ENCODE assay signal across 8 cellular contexts in the genomic region with DNA sequence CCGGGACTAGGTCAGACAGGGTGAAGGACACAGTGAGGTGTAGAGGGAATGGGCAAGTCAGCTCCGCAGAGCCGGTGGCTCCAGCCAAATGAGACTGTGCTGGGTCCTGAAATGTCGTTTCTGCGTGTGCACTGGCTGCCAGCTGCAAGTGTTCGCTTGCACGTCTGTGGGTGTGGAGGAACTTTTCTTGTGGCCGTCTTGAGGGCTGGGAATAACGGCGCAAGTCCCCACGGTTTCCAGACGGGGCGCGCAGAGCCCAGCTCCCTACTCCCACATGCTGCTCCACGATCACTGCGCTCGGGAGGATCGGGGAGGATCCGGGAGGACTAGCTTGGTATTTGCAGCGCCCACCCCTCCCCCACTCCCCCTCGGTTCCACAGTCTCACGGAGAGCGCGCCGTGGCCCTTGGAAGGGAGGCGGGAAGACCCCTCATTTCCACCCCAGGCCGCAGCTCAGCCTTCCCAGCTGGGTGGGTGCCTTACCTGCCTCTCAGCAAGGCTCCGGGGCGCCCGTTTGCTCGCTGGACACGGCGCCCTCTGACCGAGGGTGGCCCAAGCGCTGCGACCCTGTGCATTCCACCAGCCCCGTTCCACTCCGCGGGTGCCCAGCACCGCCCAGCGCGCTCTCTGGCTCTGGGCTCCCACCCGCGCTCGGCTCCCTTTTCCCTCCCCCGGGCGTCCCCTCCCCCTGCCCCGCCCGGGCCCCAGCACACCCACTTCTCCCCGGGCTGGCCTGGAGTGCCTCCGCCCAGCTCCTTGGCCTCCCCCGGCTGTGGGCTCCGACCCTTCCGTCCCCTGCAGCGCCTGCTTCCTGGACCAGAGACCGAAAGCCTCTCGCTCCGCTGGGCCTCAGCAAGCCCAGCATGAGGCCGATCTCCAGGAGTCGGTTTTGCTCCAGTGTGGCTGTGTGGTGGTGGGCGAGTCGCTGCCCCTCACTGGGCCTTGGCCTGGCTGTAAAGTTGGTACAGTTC. TPM values are rescaled to one million over a fixed set of nuclear protein-coding genes. Genes with fewer than 3 reads are reported as not detected.
DNase-seq lines count a peak whose midpoint lies in the region; ATAC-seq, FAIRE-seq and TF ChIP-seq lines count a peak whose summit lies in the region.

A gene with protein sequence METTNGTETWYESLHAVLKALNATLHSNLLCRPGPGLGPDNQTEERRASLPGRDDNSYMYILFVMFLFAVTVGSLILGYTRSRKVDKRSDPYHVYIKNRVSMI (minus strand): TSS at position 634 of the 970 bp plus-strand sequence. CDS start 9,986 bp downstream, outside the sequence.

- peak within 1 kb of the TSS; percentile 9 to 69 for H3K4me3 Mint-ChIP-seq in stimulated activated naive B cell treated with anti-CD40 and anti-IgM and Interleukin-4, amounts not matched to agents 10 μg/mL and 1 μg/mL and 100 μg/mL, for 72 hours

- H3K27me3 ChIP-seq in HUES6 (ENCODE audit: control insufficient read depth, insufficient read depth, low read length) = peaks cover 7% of the 10 kb centered on the region; the same call in 1 of the 2 replicates
- H3K27me3 ChIP-seq in HepG2 (ENCODE audit: control insufficient read depth in 1 of 2, insufficient read depth in 2 of 2, low read length in 2 of 2) = no peaks in the 10 kb centered on the region

- TF ChIP-seq RAD21 in HepG2 (CRISPR knock-in tag; IDR thresholded peaks at IDR 0.05) = no peak

- H3K27me3 Mint-ChIP-seq in stimulated activated naive B cell treated with anti-CD40 and anti-IgM and Interleukin-4, amounts not matched to agents 10 μg/mL and 1 μg/mL and 100 μg/mL, for 72 hours = peaks cover 46 to 49% of the 10 kb centered on the region in 2 donors

- POLR2A ChIA-PET in HepG2 (lab: Yijun Ruan, JAX) = no interaction called here

- no peaks in the 10 kb centered on the region for H3K79me2 ChIP-seq in HepG2 (ENCODE audit: insufficient read depth, low read length)

- FAIRE-seq in HepG2 (lab: Jason Lieb, UNC) = no peak

- no peak for TF ChIP-seq POLR2A in HepG2 (IDR thresholded peaks at IDR 0.05; ENCODE audit: insufficient read depth in 1 of 2, low read depth in 2 of 2, low read length in 2 of 2)

- TF ChIP-seq EP300 in HepG2 (IDR thresholded peaks at IDR 0.05; ENCODE audit: low read depth in 2 of 2, low read length in 2 of 2) = no peak
- no peak for TF ChIP-seq EP300 in HepG2 (CRISPR knock-in tag; IDR thresholded peaks at IDR 0.05; ENCODE audit: borderline replicate concordance)

- CTCF ChIA-PET in HepG2 (lab: Yijun Ruan, JAX; ENCODE audit: low intra/inter-chr PET ratio, low total read pairs) = no interaction called here

- WGBS in HepG2 (ENCODE audit: low lambda C conversion rate) = 91% methylated on average over 45 of the region's 62 CpGs

- no peaks in the 10 kb centered on the region for H4K20me1 ChIP-seq in HepG2 (ENCODE audit: insufficient read depth, low read length)

- H3K4me1 ChIP-seq in HUES6 (ENCODE audit: control insufficient read depth, insufficient read depth, low read length) (peaks cover 33% of the 10 kb centered on the region), HepG2 (ENCODE audit: insufficient read depth, low read length) (peaks cover 50% of the 10 kb centered on the region)

- peak within 1 kb of the TSS; percentile 54; the same call in 1 of the 2 replicates for H3K27ac ChIP-seq in HUES6 (ENCODE audit: low read depth, low read length)
- H3K27ac ChIP-seq in HepG2 (ENCODE audit: extremely low read length, insufficient read depth, low read length) = no peak within 1 kb of the TSS

- H3K4me1 Mint-ChIP-seq in stimulated activated naive B cell treated with anti-CD40 and anti-IgM and Interleukin-4, amounts not matched to agents 10 μg/mL and 1 μg/mL and 100 μg/mL, for 72 hours = peaks cover 7% of the 10 kb centered on the region in 2 donors

- H3K9ac ChIP-seq in HUES6 (ENCODE audit: low read length) (peak within 1 kb of the TSS; percentile 82), HepG2 (ENCODE audit: insufficient read depth, low read depth, low read length) (no peak within 1 kb of the TSS)

- intact Hi-C loops in HepG2 (cut with micrococcal nuclease; ENCODE audit: unreplicated experiment) = no loop called here

- BruUV-seq in HepG2 (replicated peaks; lab: Mats Ljungman, UMichigan) = no TSS peak

- in situ Hi-C loops in HepG2 (cut with HindIII; ENCODE audit: extremely low pct_ligation_motif_present, low pct_unique_long_range_greater_than_20kb) = loop anchor here (10.0 kb wide), 1 partner anchor 88 kb away; no protein-coding TSS in a partner anchor

- no peak within 1 kb of the TSS for H3K27ac Mint-ChIP-seq in stimulated activated naive B cell treated with anti-CD40 and anti-IgM and Interleukin-4, amounts not matched to agents 10 μg/mL and 1 μg/mL and 100 μg/mL, for 72 hours

- H3K4me2 ChIP-seq in HepG2 (ENCODE audit: low read depth, low read length) = no peak within 1 kb of the TSS

- H3K9me3 ChIP-seq in HUES6 (ENCODE audit: control insufficient read depth, insufficient read depth, low read depth, low read length) (no peaks in the 10 kb centered on the region), HepG2 (ENCODE audit: low read length) (no peaks in the 10 kb centered on the region)

- peak within 1 kb of the TSS; percentile 71 for H3K4me3 ChIP-seq in HUES6 (ENCODE audit: low read depth, low read length)
- no peak within 1 kb of the TSS; a peak in 1 of 6 replicates for H3K4me3 ChIP-seq in HepG2 (replicated peaks in 1 of 3; ENCODE audit: insufficient read depth in 1 of 3, low read depth in 2 of 3, low read length in 3 of 3)

- H3K9me3 Mint-ChIP-seq in stimulated activated naive B cell treated with anti-CD40 and anti-IgM and Interleukin-4, amounts not matched to agents 10 μg/mL and 1 μg/mL and 100 μg/mL, for 72 hours = no peaks in the 10 kb centered on the region

- peaks cover 10% of the 10 kb centered on the region; the same call in 1 of the 2 replicates for H3K36me3 ChIP-seq in HUES6 (ENCODE audit: control insufficient read depth, insufficient read depth, low read length)
- H3K36me3 ChIP-seq in HepG2 (replicated peaks in 1 of 2; ENCODE audit: control insufficient read depth in 1 of 2, insufficient read depth in 2 of 2, low read length in 2 of 2) = no peaks in the 10 kb centered on the region

- DNase-seq in ecto neural progenitor cell (ENCODE audit: low spot score) (peak; percentile 60), HepG2 (ENCODE audit: low spot score) (no peak), cortex of kidney (lab: John Stamatoyannopoulos, UW) (no peak)
- DNase-seq in stimulated activated naive B cell treated with anti-CD40 and anti-IgM and Interleukin-4, amounts not matched to agents 10 μg/mL and 1 μg/mL and 100 μg/mL, for 72 hours = no peak

- ATAC-seq in HepG2 (no peak), GM21390 (IDR thresholded peaks at IDR 0.05; ENCODE audit: unreplicated experiment) (no peak), SK-N-SH treated with all-trans-retinoic acid at 6 μM for 48 hours (no peak), HG02938 (IDR thresholded peaks at IDR 0.05; ENCODE audit: unreplicated experiment) (no peak)
- ATAC-seq in stimulated activated naive B cell treated with anti-CD40 and anti-IgM and Interleukin-4, amounts not matched to agents 10 μg/mL and 1 μg/mL and 100 μg/mL, for 72 hours (replicated peaks) = peak in 1 of 2 donors; percentile 22

- H2AFZ ChIP-seq in HepG2 (ENCODE audit: low read length) = no peak within 1 kb of the TSS

- H3K36me3 Mint-ChIP-seq in stimulated activated naive B cell treated with anti-CD40 and anti-IgM and Interleukin-4, amounts not matched to agents 10 μg/mL and 1 μg/mL and 100 μg/mL, for 72 hours = peaks cover 0 to 2% of the 10 kb centered on the region in 2 donors

- no peak for TF ChIP-seq CTCF in HepG2 (CRISPR knock-in tag; IDR thresholded peaks at IDR 0.05)

TF ChIP-seq in HepG2, 621 proteins besides CTCF, POLR2A, EP300 and RAD21 (continues in another document):
- TF ChIP-seq PCBP1 (IDR thresholded peaks at IDR 0.05; ENCODE audit: borderline replicate concordance, low read depth, low read length) (0 out of 2 replicates have a peak, but pooled peaks have one; percentile 16), ZNF143 (CRISPR knock-in tag; IDR thresholded peaks at IDR 0.05) (no peak), ZNF879 (CRISPR knock-in tag; IDR thresholded peaks at IDR 0.05) (no peak), MXD4 (CRISPR knock-in tag; IDR thresholded peaks at IDR 0.05) (no peak), ZNF878 (CRISPR knock-in tag; IDR thresholded peaks at IDR 0.05) (no peak), ZFP36L2 (CRISPR knock-in tag; IDR thresholded peaks at IDR 0.05) (no peak)

RNA-seq across cellular contexts. Expression of the gene that starts here (rescaled TPM):
- total RNA-seq in HepG2 (2016; rRNA removed; fragmentation: Illumina TruSeq; extraction: Trizol) = 0.33 and 0.41 TPM in 2 replicates
- 0.09 TPM in 1 of 2 replicates, not detected in the other for total RNA-seq in HepG2 (2016; cell fraction: cytosol; rRNA removed; fragmentation: Illumina TruSeq; extraction: Trizol; ENCODE audit: low read depth)
- 0.52 and 0.76 TPM in 2 replicates for total RNA-seq in HepG2 (2016; cell fraction: insoluble cytoplasmic fraction; rRNA removed; fragmentation: Illumina TruSeq; extraction: Trizol)
- 0.31 and 0.43 TPM in 2 replicates for total RNA-seq in HepG2 (2016; cell fraction: membrane; rRNA removed; fragmentation: Illumina TruSeq; extraction: Trizol)
- 0.16 and 0.25 TPM in 2 replicates for total RNA-seq in HepG2 (2016; cell fraction: nucleus; rRNA removed; fragmentation: Illumina TruSeq; extraction: Trizol)
- 2.2 and 2.3 TPM in 2 replicates for polyA plus RNA-seq in HepG2 (2011; rRNA removed)
- polyA plus RNA-seq in HepG2 (2011; cell fraction: cytosol; rRNA removed) = 1.6 and 2.1 TPM in 2 replicates
- 1.1 and 1.2 TPM in 2 replicates for polyA plus RNA-seq in HepG2 (2011; cell fraction: nucleus; rRNA removed)
- polyA plus RNA-seq in HepG2 (2012) = 1.8 and 5.3 TPM in 2 replicates
- polyA plus RNA-seq in HepG2 (2016; cell fraction: cytosol; fragmentation: Illumina TruSeq; extraction: Trizol; ENCODE audit: low read depth) = 0.18 TPM in 1 of 2 replicates, not detected in the other
- polyA plus RNA-seq in HepG2 (2016; cell fraction: insoluble cytoplasmic fraction; fragmentation: Illumina TruSeq; extraction: Trizol; ENCODE audit: low read depth) = 0.40 and 0.46 TPM in 2 replicates
- polyA plus RNA-seq in HepG2 (2016; cell fraction: membrane; fragmentation: Illumina TruSeq; extraction: Trizol; ENCODE audit: low read depth) = 0.26 and 0.42 TPM in 2 replicates
- polyA plus RNA-seq in HepG2 (2016; cell fraction: nucleus; fragmentation: Illumina TruSeq; extraction: Trizol; ENCODE audit: insufficient read depth, low read depth) = 0.23 and 0.37 TPM in 2 replicates
- polyA minus RNA-seq in HepG2 (2011; rRNA and poly(A)+ RNA removed; ENCODE audit: low replicate concordance) = 5.6 TPM in 1 of 2 replicates, not detected in the other
- 0.97 and 2.2 TPM in 2 replicates for polyA minus RNA-seq in HepG2 (2011; cell fraction: cytosol; rRNA and poly(A)+ RNA removed)
- 0.52 and 0.62 TPM in 2 replicates for polyA minus RNA-seq in HepG2 (2011; cell fraction: nucleus; rRNA and poly(A)+ RNA removed)
